Comparison of ENCODE assay signal across 2 cellular contexts in genomic region chr16:19743816-19744159, GRCh38.
TF ChIP-seq lines count a peak whose summit lies in the region.

No MANE protein-coding gene starts in this region.

TF ChIP-seq in HEK293, 187 proteins besides CTCF, POLR2A, EP300 and RAD21:
- TF ChIP-seq EGR2 (tag by site-specific recombination; IDR thresholded peaks at IDR 0.05; ENCODE audit: low read depth) (peak; percentile 71; the same call in 1 of the 2 replicates), IKZF3 (tag by site-specific recombination; IDR thresholded peaks at IDR 0.05) (no peak), ZFHX2 (tag by site-specific recombination; conservative IDR thresholded peaks at IDR 0.05) (peak; percentile 76), KLF17 (tag by site-specific recombination; IDR thresholded peaks at IDR 0.05) (no peak), ZNF350 (tag by site-specific recombination; IDR thresholded peaks at IDR 0.05) (no peak), PRDM6 (tag by site-specific recombination; IDR thresholded peaks at IDR 0.05) (no peak), ZFP3 (tag by site-specific recombination; IDR thresholded peaks at IDR 0.05; ENCODE audit: low read depth) (no peak), ZNF416 (tag by site-specific recombination; IDR thresholded peaks at IDR 0.05) (no peak), ZNF433 (tag by site-specific recombination; IDR thresholded peaks at IDR 0.05; ENCODE audit: low read depth) (no peak)
TF ChIP-seq in HEK293: peak in this region for 2.

TF ChIP-seq in HepG2, 621 proteins besides CTCF, POLR2A, EP300 and RAD21:
- TF ChIP-seq ZNF251 (CRISPR knock-in tag; IDR thresholded peaks at IDR 0.05), result no peak
- no peak for TF ChIP-seq CEBPG (CRISPR knock-in tag; IDR thresholded peaks at IDR 0.05)
- TF ChIP-seq ZMAT5 (CRISPR knock-in tag; IDR thresholded peaks at IDR 0.05; ENCODE audit: borderline replicate concordance, low read depth), result no peak
- no peak for TF ChIP-seq ADNP (CRISPR knock-in tag; IDR thresholded peaks at IDR 0.05)
- TF ChIP-seq MTA3 (CRISPR knock-in tag; IDR thresholded peaks at IDR 0.05), result no peak
- TF ChIP-seq TSC22D2 (CRISPR knock-in tag; IDR thresholded peaks at IDR 0.05; ENCODE audit: borderline replicate concordance), result no peak
- no peak for TF ChIP-seq THAP8 (CRISPR knock-in tag; IDR thresholded peaks at IDR 0.05; ENCODE audit: borderline replicate concordance)
- no peak for TF ChIP-seq ZNF589 (CRISPR knock-in tag; conservative IDR thresholded peaks at IDR 0.05)
- no peak for TF ChIP-seq ZNF615 (CRISPR knock-in tag; IDR thresholded peaks at IDR 0.05; ENCODE audit: borderline replicate concordance)
- no peak for TF ChIP-seq ZSCAN31 (CRISPR knock-in tag; IDR thresholded peaks at IDR 0.05; ENCODE audit: low read depth)
- peak; percentile 90 for TF ChIP-seq ZNF646 (CRISPR knock-in tag; IDR thresholded peaks at IDR 0.05)
- TF ChIP-seq HHEX (CRISPR knock-in tag; IDR thresholded peaks at IDR 0.05), result no peak
- 0 out of 2 replicates have a peak, but pooled peaks have one; percentile 5 for TF ChIP-seq ZNF318 (CRISPR knock-in tag; IDR thresholded peaks at IDR 0.05)
- peak; percentile 66; the same call in 1 of the 2 replicates for TF ChIP-seq THAP7 (CRISPR knock-in tag; IDR thresholded peaks at IDR 0.05)
